In genomic region chr5:134003957-134004625, GRCh38 we compare ENCODE assay signal across 1 cellular context.
TF ChIP-seq lines count a peak whose summit lies in the region.

No MANE protein-coding gene starts in this region.

TF ChIP-seq in K562, 482 proteins besides CTCF, POLR2A, EP300 and RAD21 (continues in another document):
- TF ChIP-seq ATF2 (CRISPR knock-in tag; IDR thresholded peaks at IDR 0.05) = no peak
- no peak for TF ChIP-seq NRF1 (conservative IDR thresholded peaks at IDR 0.05 in 1 of 2, IDR thresholded peaks at IDR 0.05 in 1 of 2)
- TF ChIP-seq CBFB (CRISPR knock-in tag; IDR thresholded peaks at IDR 0.05) = no peak
- no peak for TF ChIP-seq ZNF780A (CRISPR knock-in tag; IDR thresholded peaks at IDR 0.05)
- TF ChIP-seq BRF2 (IDR thresholded peaks at IDR 0.05; ENCODE audit: borderline replicate concordance, insufficient read depth, insufficient read length) = no peak
- no peak for TF ChIP-seq GMEB1 (CRISPR knock-in tag; IDR thresholded peaks at IDR 0.05)
- TF ChIP-seq ZNF239 (CRISPR knock-in tag; IDR thresholded peaks at IDR 0.05) = no peak
- 0 out of 2 replicates have a peak, but pooled peaks have one; percentile 12 for TF ChIP-seq TCF3 (CRISPR knock-in tag; IDR thresholded peaks at IDR 0.05)
- 0 out of 2 replicates have a peak, but pooled peaks have one; percentile 8 for TF ChIP-seq CREB1 (IDR thresholded peaks at IDR 0.05)
- no peak for TF ChIP-seq CREB1 (CRISPR knock-in tag; IDR thresholded peaks at IDR 0.05)
- no peak for TF ChIP-seq ZBTB26 (CRISPR knock-in tag; IDR thresholded peaks at IDR 0.05)
- TF ChIP-seq CHD4 (IDR thresholded peaks at IDR 0.05; ENCODE audit: insufficient read depth, insufficient replicate concordance, low read depth, low read length, poor library complexity, severe bottlenecking) = no peak
- no peak for TF ChIP-seq PHF20 (IDR thresholded peaks at IDR 0.05; ENCODE audit: partially characterized antibody)
- no peak for TF ChIP-seq ZZZ3 (IDR thresholded peaks at IDR 0.05)
- TF ChIP-seq USF2 (CRISPR knock-in tag; IDR thresholded peaks at IDR 0.05) = peak; percentile 62
- no peak for TF ChIP-seq MTA3 (IDR thresholded peaks at IDR 0.05; ENCODE audit: borderline replicate concordance)
- TF ChIP-seq ZNF695 (CRISPR knock-in tag; IDR thresholded peaks at IDR 0.05) = no peak
- no peak for TF ChIP-seq CEBPB (tag; IDR thresholded peaks at IDR 0.05)
- TF ChIP-seq COPS2 (conservative IDR thresholded peaks at IDR 0.05) = no peak
- TF ChIP-seq NCOA2 (IDR thresholded peaks at IDR 0.05; ENCODE audit: partially characterized antibody in 2 of 2) = no peak
- no peak for TF ChIP-seq DACH1 (IDR thresholded peaks at IDR 0.05; ENCODE audit: partially characterized antibody)
- TF ChIP-seq STAT6 (CRISPR knock-in tag; IDR thresholded peaks at IDR 0.05) = no peak
- no peak for TF ChIP-seq ZNF133 (CRISPR knock-in tag; IDR thresholded peaks at IDR 0.05)
- TF ChIP-seq SAFB2 (IDR thresholded peaks at IDR 0.05; ENCODE audit: borderline replicate concordance, low read depth, low read length, severe bottlenecking) = no peak
- TF ChIP-seq ZNF830 (CRISPR knock-in tag; IDR thresholded peaks at IDR 0.05) = no peak
- no peak for TF ChIP-seq MECOM (CRISPR knock-in tag; IDR thresholded peaks at IDR 0.05)
- TF ChIP-seq EGR1 (conservative IDR thresholded peaks at IDR 0.05) = peak; percentile 71
- no peak for TF ChIP-seq ZNF408 (CRISPR knock-in tag; IDR thresholded peaks at IDR 0.05; ENCODE audit: low read depth)
- no peak; the same call in 1 of the 2 replicates for TF ChIP-seq TARDBP (IDR thresholded peaks at IDR 0.05)
- TF ChIP-seq SRSF7 (optimal IDR thresholded peaks at IDR 0.05; ENCODE audit: low read depth, low read length) = no peak
- no peak for TF ChIP-seq ZBTB17 (CRISPR knock-in tag; IDR thresholded peaks at IDR 0.05)
- no peak for TF ChIP-seq ELK1 (CRISPR knock-in tag; IDR thresholded peaks at IDR 0.05)
- peak; percentile 20 to 79; a peak in 2 of 4 replicates for TF ChIP-seq UBTF (IDR thresholded peaks at IDR 0.05; ENCODE audit: borderline replicate concordance in 1 of 2, low read depth in 2 of 2, low read length in 2 of 2)
- TF ChIP-seq MLX (CRISPR knock-in tag; conservative IDR thresholded peaks at IDR 0.05) = no peak
- TF ChIP-seq ZNF76 (CRISPR knock-in tag; IDR thresholded peaks at IDR 0.05; ENCODE audit: borderline replicate concordance) = no peak
- no peak for TF ChIP-seq MBD1 (CRISPR knock-in tag; IDR thresholded peaks at IDR 0.05)
- TF ChIP-seq SPI1 (IDR thresholded peaks at IDR 0.05; ENCODE audit: borderline replicate concordance, low read depth, low read length) = peak; percentile 39; the same call in 1 of the 2 replicates
- no peak for TF ChIP-seq TAL1 (IDR thresholded peaks at IDR 0.05)
- TF ChIP-seq FOXM1 (IDR thresholded peaks at IDR 0.05; ENCODE audit: low read depth) = no peak
- TF ChIP-seq FOXM1 (CRISPR knock-in tag; IDR thresholded peaks at IDR 0.05; ENCODE audit: low read depth) = peak; percentile 78
- TF ChIP-seq CBFA2T3 (IDR thresholded peaks at IDR 0.05) = no peak
- peak; percentile 77 for TF ChIP-seq GABPA (tag; conservative IDR thresholded peaks at IDR 0.05; ENCODE audit: low read depth)
- TF ChIP-seq NONO (IDR thresholded peaks at IDR 0.05; ENCODE audit: low read depth in 2 of 2, low read length in 1 of 2) = peak in 1 of 2 experiments; percentile 53; a peak in 1 of 4 replicates
- TF ChIP-seq DNMT1 (IDR thresholded peaks at IDR 0.05) = no peak
- TF ChIP-seq ZNF77 (CRISPR knock-in tag; IDR thresholded peaks at IDR 0.05) = no peak
- no peak for TF ChIP-seq ZNF511 (CRISPR knock-in tag; IDR thresholded peaks at IDR 0.05)
- TF ChIP-seq SMARCE1 (IDR thresholded peaks at IDR 0.05) = no peak
- TF ChIP-seq BRF1 (IDR thresholded peaks at IDR 0.05; ENCODE audit: borderline replicate concordance, extremely low read depth, insufficient read length) = no peak
- no peak for TF ChIP-seq ZNF3 (CRISPR knock-in tag; IDR thresholded peaks at IDR 0.05)
- no peak for TF ChIP-seq BCL6 (CRISPR knock-in tag; IDR thresholded peaks at IDR 0.05)
- no peak for TF ChIP-seq MXI1 (IDR thresholded peaks at IDR 0.05; ENCODE audit: low read depth, low read length)
- TF ChIP-seq ZNF668 (CRISPR knock-in tag; IDR thresholded peaks at IDR 0.05) = no peak
- no peak for TF ChIP-seq C11orf30 (IDR thresholded peaks at IDR 0.05; ENCODE audit: low read depth)
- no peak for TF ChIP-seq PRMT5 (CRISPR knock-in tag; IDR thresholded peaks at IDR 0.05)
- peak in 1 of 2 experiments; percentile 57; a peak in 1 of 4 replicates for TF ChIP-seq SIN3A (IDR thresholded peaks at IDR 0.05; ENCODE audit: borderline replicate concordance in 2 of 2, control insufficient read depth in 1 of 2, low read depth in 2 of 2, low read length in 2 of 2)
- TF ChIP-seq FOXA3 (CRISPR knock-in tag; conservative IDR thresholded peaks at IDR 0.05 in 1 of 2, IDR thresholded peaks at IDR 0.05 in 1 of 2) = no peak
- no peak for TF ChIP-seq MBD2 (IDR thresholded peaks at IDR 0.05; ENCODE audit: borderline replicate concordance, low read depth)
- no peak for TF ChIP-seq ZC3H11A (IDR thresholded peaks at IDR 0.05; ENCODE audit: low read depth, low read length)
- TF ChIP-seq NFRKB (IDR thresholded peaks at IDR 0.05; ENCODE audit: low read depth) = 0 out of 2 replicates have a peak, but pooled peaks have one; percentile 3
- TF ChIP-seq ZNF445 (CRISPR knock-in tag; IDR thresholded peaks at IDR 0.05; ENCODE audit: low read depth) = no peak
- TF ChIP-seq ZNF197 (CRISPR knock-in tag; IDR thresholded peaks at IDR 0.05; ENCODE audit: low read depth) = no peak
- TF ChIP-seq ZFP1 (CRISPR knock-in tag; IDR thresholded peaks at IDR 0.05) = no peak
